9 cellular contexts compared by ENCODE assay signal in the genomic region with DNA sequence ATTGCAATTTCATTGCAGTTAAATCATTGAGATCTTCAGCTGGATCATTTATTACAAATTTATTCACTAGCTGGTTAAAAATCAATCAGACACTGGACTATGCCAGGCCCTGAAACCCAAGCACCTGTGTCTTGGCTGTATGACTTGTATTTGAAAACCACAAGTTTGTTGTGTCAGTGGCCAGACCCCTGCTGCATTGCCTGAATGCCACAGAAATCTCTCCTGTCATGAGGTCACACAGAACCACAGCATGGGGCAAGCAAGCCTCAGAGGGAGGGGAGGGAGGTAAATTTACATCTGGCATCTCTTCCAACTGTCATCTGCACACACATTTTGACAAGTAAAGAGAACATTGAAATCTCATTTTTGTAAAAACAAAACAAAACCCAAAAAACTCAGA.
A peak's percentile ranks its signal among the peaks of the same experiment; 100 is the strongest.
DNase-seq lines count a peak whose midpoint lies in the region; ATAC-seq and TF ChIP-seq lines count a peak whose summit lies in the region.
"Had no signal": no experiment of that assay in that cellular context is flagged by ENCODE, and none has a peak within 500 bp of the region (broad histone marks: within the 10 kb centered on the region; RNA-seq: fewer than 3 reads in every experiment).

No MANE protein-coding gene starts in this region.

- H3K9me3 ChIP-seq in HEK293 (ENCODE audit: control insufficient read depth, insufficient read depth, low read depth, low read length), result no peaks in the 10 kb centered on the region

- no peak overlapping the region for H3K4me3 ChIP-seq in HEK293 (ENCODE audit: low read depth, low read length)

- no peaks in the 10 kb centered on the region for H3K4me1 ChIP-seq in HEK293 (ENCODE audit: control insufficient read depth, insufficient read depth, low read length)

- no peak for TF ChIP-seq CTCF in HEK293 (tag by site-specific recombination; IDR thresholded peaks at IDR 0.05)

- DNase-seq in LoVo (ENCODE audit: low spot score) (peak; percentile 36), kidney glomerular epithelial cell (lab: John Stamatoyannopoulos, UW) (peak; percentile 58), SK-N-DZ (ENCODE audit: low spot score) (no peak), amygdala (lab: John Stamatoyannopoulos, UW) (no peak), NCI-H2107 treated with DMSO at 0.1 percent for 48 hours (lab: John Stamatoyannopoulos, UW; ENCODE audit: unreplicated experiment) (no peak), middle frontal gyrus (ENCODE audit: extremely low spot score, low spot score) (no peak)
- DNase-seq: activated naive CD4-positive, alpha-beta T cell treated with anti-CD3 and anti-CD28 coated beads for 36 hours had no signal

- no peak overlapping the region for H3K27ac ChIP-seq in HEK293 (ENCODE audit: extremely low read depth, low read depth, low read length)

- ATAC-seq in GM18858 (IDR thresholded peaks at IDR 0.05; ENCODE audit: unreplicated experiment), result peak; percentile 96

- POLR2A ChIA-PET in HEK293 (lab: Yijun Ruan, JAX), result no interaction called here

- H3K36me3 ChIP-seq in HEK293 (ENCODE audit: control insufficient read depth in 2 of 2, insufficient read depth in 1 of 2, low read length in 2 of 2), result no peaks in the 10 kb centered on the region

- CTCF ChIA-PET in HEK293 (lab: Yijun Ruan, JAX), result interaction anchor here (0.5 to 1.5 kb wide), 2 partner anchors 12 to 27 kb away, joined by 3 read pairs; no protein-coding TSS in a partner anchor

TF ChIP-seq in HEK293, 187 proteins besides CTCF, POLR2A, EP300 and RAD21:
- TF ChIP-seq ZBTB1 (tag by site-specific recombination; IDR thresholded peaks at IDR 0.05) (no peak), ZNF133 (tag by site-specific recombination; IDR thresholded peaks at IDR 0.05) (no peak), ZNF549 (tag by site-specific recombination; IDR thresholded peaks at IDR 0.05) (no peak), ZBTB8A (tag by site-specific recombination; IDR thresholded peaks at IDR 0.05) (no peak), ZNF701 (tag by site-specific recombination; IDR thresholded peaks at IDR 0.05) (no peak), ZBTB21 (tag by site-specific recombination; IDR thresholded peaks at IDR 0.05) (0 out of 2 replicates have a peak, but pooled peaks have one; percentile 15), ZNF138 (tag by site-specific recombination; IDR thresholded peaks at IDR 0.05; ENCODE audit: borderline replicate concordance) (no peak), ZNF629 (tag by site-specific recombination; IDR thresholded peaks at IDR 0.05) (peak; percentile 34; the same call in 1 of the 2 replicates), ZNF837 (tag by site-specific recombination; IDR thresholded peaks at IDR 0.05) (no peak), ZNF121 (tag by site-specific recombination; IDR thresholded peaks at IDR 0.05) (no peak), GLIS1 (tag by site-specific recombination; IDR thresholded peaks at IDR 0.05) (peak; percentile 79), ZIC2 (tag by site-specific recombination; IDR thresholded peaks at IDR 0.05) (peak; percentile 74), ZNF404 (tag by site-specific recombination; IDR thresholded peaks at IDR 0.05) (no peak)
- TF ChIP-seq, protein P1, sequence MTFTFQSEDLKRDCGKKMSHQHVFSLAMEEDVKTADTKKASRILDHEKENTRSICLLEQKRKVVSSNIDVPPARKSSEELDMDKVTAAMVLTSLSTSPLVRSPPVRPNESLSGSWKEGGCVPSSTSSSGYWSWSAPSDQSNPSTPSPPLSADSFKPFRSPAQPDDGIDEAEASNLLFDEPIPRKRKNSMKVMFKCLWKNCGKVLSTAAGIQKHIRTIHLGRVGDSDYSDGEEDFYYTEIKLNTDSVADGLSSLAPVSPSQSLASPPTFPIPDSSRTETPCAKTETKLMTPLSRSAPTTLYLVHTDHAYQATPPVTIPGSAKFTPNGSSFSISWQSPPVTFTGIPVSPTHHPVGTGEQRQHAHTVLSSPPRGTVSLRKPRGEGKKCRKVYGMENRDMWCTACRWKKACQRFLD (tag by site-specific recombination; IDR thresholded peaks at IDR 0.05), result no peak

Comparison
In these comparisons a context has a peak if more than half of its experiments do, and no peak if none do; other contexts are left out.
1. DNase-seq: peak in LoVo (single experiment) and kidney glomerular epithelial cell (single experiment); none in SK-N-DZ (single experiment), amygdala (0 of 56), NCI-H2107 treated with DMSO at 0.1 percent for 48 hours (single experiment) and middle frontal gyrus (single experiment).